Comparison of ENCODE assay signal across 1 cellular context in the genomic region with DNA sequence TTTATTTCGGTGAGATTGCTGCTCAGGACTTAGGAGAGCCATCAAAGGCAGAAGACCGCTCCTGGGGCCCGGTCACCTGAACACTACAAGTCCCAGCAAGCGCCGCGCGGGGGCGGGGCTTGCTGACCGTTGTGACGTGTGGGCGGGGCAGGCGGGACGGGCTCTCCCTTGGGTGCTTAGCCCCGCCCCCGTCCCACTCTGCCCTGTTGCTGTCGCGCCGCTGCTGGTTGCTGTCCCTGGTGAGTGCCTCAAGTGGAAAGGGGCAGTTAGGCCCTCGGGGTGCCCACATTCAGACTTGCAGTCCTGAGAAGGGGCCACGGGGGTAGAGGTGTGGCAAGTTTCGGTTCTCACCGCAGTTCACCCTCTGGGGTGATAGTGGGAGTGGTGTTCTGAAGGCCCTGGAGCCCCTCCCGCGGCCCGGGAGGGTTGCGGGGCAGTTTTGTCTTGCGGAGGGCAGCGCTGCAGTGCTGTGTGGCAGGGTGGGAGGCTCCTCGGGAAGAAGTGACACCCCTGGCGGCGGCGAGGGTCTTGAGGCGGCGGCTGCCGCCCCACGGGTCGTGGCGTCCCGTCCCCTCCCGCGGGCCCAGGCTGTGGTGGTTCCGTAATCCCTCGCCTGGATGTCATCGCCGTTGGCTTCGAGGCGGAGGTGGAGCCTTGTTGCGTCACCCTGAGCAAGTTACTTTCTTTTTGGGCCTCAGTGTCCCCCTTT.
TF ChIP-seq lines count a peak whose summit lies in the region.

A gene with protein sequence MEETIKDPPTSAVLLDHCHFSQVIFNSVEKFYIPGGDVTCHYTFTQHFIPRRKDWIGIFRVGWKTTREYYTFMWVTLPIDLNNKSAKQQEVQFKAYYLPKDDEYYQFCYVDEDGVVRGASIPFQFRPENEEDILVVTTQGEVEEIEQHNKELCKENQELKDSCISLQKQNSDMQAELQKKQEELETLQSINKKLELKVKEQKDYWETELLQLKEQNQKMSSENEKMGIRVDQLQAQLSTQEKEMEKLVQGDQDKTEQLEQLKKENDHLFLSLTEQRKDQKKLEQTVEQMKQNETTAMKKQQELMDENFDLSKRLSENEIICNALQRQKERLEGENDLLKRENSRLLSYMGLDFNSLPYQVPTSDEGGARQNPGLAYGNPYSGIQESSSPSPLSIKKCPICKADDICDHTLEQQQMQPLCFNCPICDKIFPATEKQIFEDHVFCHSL (plus strand): TSS at position 196 of the 709 bp plus-strand sequence. CDS start 10,673 bp downstream, outside the sequence.

TF ChIP-seq in HepG2, 621 proteins besides CTCF, POLR2A, EP300 and RAD21 (continued from another document and continues in another):
- TF ChIP-seq, protein P1, sequence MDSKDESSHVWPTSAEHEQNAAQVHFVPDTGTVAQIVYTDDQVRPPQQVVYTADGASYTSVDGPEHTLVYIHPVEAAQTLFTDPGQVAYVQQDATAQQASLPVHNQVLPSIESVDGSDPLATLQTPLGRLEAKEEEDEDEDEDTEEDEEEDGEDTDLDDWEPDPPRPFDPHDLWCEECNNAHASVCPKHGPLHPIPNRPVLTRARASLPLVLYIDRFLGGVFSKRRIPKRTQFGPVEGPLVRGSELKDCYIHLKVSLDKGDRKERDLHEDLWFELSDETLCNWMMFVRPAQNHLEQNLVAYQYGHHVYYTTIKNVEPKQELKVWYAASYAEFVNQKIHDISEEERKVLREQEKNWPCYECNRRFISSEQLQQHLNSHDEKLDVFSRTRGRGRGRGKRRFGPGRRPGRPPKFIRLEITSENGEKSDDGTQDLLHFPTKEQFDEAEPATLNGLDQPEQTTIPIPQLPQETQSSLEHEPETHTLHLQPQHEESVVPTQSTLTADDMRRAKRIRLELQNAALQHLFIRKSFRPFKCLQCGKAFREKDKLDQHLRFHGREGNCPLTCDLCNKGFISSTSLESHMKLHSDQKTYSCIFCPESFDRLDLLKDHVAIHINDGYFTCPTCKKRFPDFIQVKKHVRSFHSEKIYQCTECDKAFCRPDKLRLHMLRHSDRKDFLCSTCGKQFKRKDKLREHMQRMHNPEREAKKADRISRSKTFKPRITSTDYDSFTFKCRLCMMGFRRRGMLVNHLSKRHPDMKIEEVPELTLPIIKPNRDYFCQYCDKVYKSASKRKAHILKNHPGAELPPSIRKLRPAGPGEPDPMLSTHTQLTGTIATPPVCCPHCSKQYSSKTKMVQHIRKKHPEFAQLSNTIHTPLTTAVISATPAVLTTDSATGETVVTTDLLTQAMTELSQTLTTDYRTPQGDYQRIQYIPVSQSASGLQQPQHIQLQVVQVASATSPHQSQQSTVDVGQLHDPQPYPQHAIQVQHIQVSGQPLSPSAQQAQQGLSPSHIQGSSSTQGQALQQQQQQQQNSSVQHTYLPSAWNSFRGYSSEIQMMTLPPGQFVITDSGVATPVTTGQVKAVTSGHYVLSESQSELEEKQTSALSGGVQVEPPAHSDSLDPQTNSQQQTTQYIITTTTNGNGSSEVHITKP (CRISPR knock-in tag; IDR thresholded peaks at IDR 0.05; ENCODE audit: low read depth): no peak
- TF ChIP-seq, protein P2, sequence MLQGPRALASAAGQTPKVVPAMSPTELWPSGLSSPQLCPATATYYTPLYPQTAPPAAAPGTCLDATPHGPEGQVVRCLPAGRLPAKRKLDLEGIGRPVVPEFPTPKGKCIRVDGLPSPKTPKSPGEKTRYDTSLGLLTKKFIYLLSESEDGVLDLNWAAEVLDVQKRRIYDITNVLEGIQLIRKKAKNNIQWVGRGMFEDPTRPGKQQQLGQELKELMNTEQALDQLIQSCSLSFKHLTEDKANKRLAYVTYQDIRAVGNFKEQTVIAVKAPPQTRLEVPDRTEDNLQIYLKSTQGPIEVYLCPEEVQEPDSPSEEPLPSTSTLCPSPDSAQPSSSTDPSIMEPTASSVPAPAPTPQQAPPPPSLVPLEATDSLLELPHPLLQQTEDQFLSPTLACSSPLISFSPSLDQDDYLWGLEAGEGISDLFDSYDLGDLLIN (CRISPR knock-in tag; IDR thresholded peaks at IDR 0.05; ENCODE audit: borderline replicate concordance): no peak
- TF ChIP-seq ZNF446 (CRISPR knock-in tag; IDR thresholded peaks at IDR 0.05) (no peak), MED1 (CRISPR knock-in tag; IDR thresholded peaks at IDR 0.05) (peak; percentile 17; the same call in 1 of the 2 replicates), MTA3 (CRISPR knock-in tag; IDR thresholded peaks at IDR 0.05) (no peak), SP5 (CRISPR knock-in tag; IDR thresholded peaks at IDR 0.05; ENCODE audit: borderline replicate concordance, low read depth) (peak; percentile 83), RBFOX2 (IDR thresholded peaks at IDR 0.05; ENCODE audit: low read depth, low read length) (peak; percentile 89), MEIS1 (CRISPR knock-in tag; IDR thresholded peaks at IDR 0.05; ENCODE audit: borderline replicate concordance) (peak; percentile 22; the same call in 1 of the 2 replicates), HMG20B (CRISPR knock-in tag; conservative IDR thresholded peaks at IDR 0.05) (no peak), BRD4 (CRISPR knock-in tag; IDR thresholded peaks at IDR 0.05) (peak; percentile 24; the same call in 1 of the 2 replicates), YEATS4 (CRISPR knock-in tag; IDR thresholded peaks at IDR 0.05; ENCODE audit: borderline replicate concordance) (peak; percentile 62; the same call in 1 of the 2 replicates), GABPB1 (CRISPR knock-in tag; IDR thresholded peaks at IDR 0.05) (peak; percentile 87), ZNF34 (CRISPR knock-in tag; IDR thresholded peaks at IDR 0.05; ENCODE audit: borderline replicate concordance) (no peak), ATF7 (IDR thresholded peaks at IDR 0.05) (0 out of 2 replicates have a peak, but pooled peaks have one; percentile 26), ATF7 (CRISPR knock-in tag; IDR thresholded peaks at IDR 0.05) (no peak), RCOR2 (CRISPR knock-in tag; IDR thresholded peaks at IDR 0.05) (no peak), ZNF589 (CRISPR knock-in tag; conservative IDR thresholded peaks at IDR 0.05) (no peak; the same call in 1 of the 2 replicates), RARG (CRISPR knock-in tag; IDR thresholded peaks at IDR 0.05; ENCODE audit: low read depth) (no peak), KAT7 (CRISPR knock-in tag; IDR thresholded peaks at IDR 0.05; ENCODE audit: borderline replicate concordance) (0 out of 2 replicates have a peak, but pooled peaks have one; percentile 43), ETV6 (CRISPR knock-in tag; conservative IDR thresholded peaks at IDR 0.05) (no peak), KDM2A (CRISPR knock-in tag; IDR thresholded peaks at IDR 0.05; ENCODE audit: borderline replicate concordance, low read depth) (peak; percentile 46; the same call in 1 of the 2 replicates), NFYC (CRISPR knock-in tag; IDR thresholded peaks at IDR 0.05) (peak; percentile 36; the same call in 1 of the 2 replicates), SOX6 (IDR thresholded peaks at IDR 0.05) (no peak), SOX6 (CRISPR knock-in tag; IDR thresholded peaks at IDR 0.05) (peak; percentile 54; the same call in 1 of the 2 replicates), RELA (CRISPR knock-in tag; IDR thresholded peaks at IDR 0.05) (no peak), ZNF121 (CRISPR knock-in tag; IDR thresholded peaks at IDR 0.05) (peak; percentile 89), GATA4 (IDR thresholded peaks at IDR 0.05; ENCODE audit: borderline replicate concordance, low read depth) (peak; percentile 57; the same call in 1 of the 2 replicates)
- TF ChIP-seq, protein P3, sequence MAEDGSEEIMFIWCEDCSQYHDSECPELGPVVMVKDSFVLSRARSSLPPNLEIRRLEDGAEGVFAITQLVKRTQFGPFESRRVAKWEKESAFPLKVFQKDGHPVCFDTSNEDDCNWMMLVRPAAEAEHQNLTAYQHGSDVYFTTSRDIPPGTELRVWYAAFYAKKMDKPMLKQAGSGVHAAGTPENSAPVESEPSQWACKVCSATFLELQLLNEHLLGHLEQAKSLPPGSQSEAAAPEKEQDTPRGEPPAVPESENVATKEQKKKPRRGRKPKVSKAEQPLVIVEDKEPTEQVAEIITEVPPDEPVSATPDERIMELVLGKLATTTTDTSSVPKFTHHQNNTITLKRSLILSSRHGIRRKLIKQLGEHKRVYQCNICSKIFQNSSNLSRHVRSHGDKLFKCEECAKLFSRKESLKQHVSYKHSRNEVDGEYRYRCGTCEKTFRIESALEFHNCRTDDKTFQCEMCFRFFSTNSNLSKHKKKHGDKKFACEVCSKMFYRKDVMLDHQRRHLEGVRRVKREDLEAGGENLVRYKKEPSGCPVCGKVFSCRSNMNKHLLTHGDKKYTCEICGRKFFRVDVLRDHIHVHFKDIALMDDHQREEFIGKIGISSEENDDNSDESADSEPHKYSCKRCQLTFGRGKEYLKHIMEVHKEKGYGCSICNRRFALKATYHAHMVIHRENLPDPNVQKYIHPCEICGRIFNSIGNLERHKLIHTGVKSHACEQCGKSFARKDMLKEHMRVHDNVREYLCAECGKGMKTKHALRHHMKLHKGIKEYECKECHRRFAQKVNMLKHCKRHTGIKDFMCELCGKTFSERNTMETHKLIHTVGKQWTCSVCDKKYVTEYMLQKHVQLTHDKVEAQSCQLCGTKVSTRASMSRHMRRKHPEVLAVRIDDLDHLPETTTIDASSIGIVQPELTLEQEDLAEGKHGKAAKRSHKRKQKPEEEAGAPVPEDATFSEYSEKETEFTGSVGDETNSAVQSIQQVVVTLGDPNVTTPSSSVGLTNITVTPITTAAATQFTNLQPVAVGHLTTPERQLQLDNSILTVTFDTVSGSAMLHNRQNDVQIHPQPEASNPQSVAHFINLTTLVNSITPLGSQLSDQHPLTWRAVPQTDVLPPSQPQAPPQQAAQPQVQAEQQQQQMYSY (CRISPR knock-in tag; IDR thresholded peaks at IDR 0.05): no peak
- TF ChIP-seq, protein P4, sequence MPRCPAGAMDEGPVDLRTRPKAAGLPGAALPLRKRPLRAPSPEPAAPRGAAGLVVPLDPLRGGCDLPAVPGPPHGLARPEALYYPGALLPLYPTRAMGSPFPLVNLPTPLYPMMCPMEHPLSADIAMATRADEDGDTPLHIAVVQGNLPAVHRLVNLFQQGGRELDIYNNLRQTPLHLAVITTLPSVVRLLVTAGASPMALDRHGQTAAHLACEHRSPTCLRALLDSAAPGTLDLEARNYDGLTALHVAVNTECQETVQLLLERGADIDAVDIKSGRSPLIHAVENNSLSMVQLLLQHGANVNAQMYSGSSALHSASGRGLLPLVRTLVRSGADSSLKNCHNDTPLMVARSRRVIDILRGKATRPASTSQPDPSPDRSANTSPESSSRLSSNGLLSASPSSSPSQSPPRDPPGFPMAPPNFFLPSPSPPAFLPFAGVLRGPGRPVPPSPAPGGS (CRISPR knock-in tag; IDR thresholded peaks at IDR 0.05): peak; percentile 95
- TF ChIP-seq, protein P5, sequence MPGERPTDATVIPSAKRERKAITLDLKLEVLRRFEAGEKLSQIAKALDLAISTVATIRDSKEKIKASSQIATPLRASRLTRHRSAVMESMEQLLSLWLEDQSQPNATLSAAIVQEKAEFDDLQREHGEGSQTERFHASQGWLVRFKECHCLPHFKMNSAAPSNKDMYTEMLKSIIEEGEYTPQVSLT (CRISPR knock-in tag; IDR thresholded peaks at IDR 0.05; ENCODE audit: borderline replicate concordance, low read depth): no peak
- TF ChIP-seq, protein P6, sequence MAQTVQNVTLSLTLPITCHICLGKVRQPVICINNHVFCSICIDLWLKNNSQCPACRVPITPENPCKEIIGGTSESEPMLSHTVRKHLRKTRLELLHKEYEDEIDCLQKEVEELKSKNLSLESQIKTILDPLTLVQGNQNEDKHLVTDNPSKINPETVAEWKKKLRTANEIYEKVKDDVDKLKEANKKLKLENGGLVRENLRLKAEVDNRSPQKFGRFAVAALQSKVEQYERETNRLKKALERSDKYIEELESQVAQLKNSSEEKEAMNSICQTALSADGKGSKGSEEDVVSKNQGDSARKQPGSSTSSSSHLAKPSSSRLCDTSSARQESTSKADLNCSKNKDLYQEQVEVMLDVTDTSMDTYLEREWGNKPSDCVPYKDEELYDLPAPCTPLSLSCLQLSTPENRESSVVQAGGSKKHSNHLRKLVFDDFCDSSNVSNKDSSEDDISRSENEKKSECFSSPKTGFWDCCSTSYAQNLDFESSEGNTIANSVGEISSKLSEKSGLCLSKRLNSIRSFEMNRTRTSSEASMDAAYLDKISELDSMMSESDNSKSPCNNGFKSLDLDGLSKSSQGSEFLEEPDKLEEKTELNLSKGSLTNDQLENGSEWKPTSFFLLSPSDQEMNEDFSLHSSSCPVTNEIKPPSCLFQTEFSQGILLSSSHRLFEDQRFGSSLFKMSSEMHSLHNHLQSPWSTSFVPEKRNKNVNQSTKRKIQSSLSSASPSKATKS (CRISPR knock-in tag; IDR thresholded peaks at IDR 0.05): no peak
- TF ChIP-seq, protein P7, sequence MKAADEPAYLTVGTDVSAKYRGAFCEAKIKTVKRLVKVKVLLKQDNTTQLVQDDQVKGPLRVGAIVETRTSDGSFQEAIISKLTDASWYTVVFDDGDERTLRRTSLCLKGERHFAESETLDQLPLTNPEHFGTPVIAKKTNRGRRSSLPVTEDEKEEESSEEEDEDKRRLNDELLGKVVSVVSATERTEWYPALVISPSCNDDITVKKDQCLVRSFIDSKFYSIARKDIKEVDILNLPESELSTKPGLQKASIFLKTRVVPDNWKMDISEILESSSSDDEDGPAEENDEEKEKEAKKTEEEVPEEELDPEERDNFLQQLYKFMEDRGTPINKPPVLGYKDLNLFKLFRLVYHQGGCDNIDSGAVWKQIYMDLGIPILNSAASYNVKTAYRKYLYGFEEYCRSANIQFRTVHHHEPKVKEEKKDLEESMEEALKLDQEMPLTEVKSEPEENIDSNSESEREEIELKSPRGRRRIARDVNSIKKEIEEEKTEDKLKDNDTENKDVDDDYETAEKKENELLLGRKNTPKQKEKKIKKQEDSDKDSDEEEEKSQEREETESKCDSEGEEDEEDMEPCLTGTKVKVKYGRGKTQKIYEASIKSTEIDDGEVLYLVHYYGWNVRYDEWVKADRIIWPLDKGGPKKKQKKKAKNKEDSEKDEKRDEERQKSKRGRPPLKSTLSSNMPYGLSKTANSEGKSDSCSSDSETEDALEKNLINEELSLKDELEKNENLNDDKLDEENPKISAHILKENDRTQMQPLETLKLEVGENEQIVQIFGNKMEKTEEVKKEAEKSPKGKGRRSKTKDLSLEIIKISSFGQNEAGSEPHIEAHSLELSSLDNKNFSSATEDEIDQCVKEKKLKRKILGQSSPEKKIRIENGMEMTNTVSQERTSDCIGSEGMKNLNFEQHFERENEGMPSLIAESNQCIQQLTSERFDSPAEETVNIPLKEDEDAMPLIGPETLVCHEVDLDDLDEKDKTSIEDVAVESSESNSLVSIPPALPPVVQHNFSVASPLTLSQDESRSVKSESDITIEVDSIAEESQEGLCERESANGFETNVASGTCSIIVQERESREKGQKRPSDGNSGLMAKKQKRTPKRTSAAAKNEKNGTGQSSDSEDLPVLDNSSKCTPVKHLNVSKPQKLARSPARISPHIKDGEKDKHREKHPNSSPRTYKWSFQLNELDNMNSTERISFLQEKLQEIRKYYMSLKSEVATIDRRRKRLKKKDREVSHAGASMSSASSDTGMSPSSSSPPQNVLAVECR (CRISPR knock-in tag; IDR thresholded peaks at IDR 0.05; ENCODE audit: borderline replicate concordance): peak; percentile 88; the same call in 1 of the 2 replicates
- TF ChIP-seq, protein P8, sequence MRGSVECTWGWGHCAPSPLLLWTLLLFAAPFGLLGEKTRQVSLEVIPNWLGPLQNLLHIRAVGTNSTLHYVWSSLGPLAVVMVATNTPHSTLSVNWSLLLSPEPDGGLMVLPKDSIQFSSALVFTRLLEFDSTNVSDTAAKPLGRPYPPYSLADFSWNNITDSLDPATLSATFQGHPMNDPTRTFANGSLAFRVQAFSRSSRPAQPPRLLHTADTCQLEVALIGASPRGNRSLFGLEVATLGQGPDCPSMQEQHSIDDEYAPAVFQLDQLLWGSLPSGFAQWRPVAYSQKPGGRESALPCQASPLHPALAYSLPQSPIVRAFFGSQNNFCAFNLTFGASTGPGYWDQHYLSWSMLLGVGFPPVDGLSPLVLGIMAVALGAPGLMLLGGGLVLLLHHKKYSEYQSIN (CRISPR knock-in tag; IDR thresholded peaks at IDR 0.05; ENCODE audit: borderline replicate concordance): no peak
- TF ChIP-seq, protein P9, sequence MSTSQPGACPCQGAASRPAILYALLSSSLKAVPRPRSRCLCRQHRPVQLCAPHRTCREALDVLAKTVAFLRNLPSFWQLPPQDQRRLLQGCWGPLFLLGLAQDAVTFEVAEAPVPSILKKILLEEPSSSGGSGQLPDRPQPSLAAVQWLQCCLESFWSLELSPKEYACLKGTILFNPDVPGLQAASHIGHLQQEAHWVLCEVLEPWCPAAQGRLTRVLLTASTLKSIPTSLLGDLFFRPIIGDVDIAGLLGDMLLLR (CRISPR knock-in tag; IDR thresholded peaks at IDR 0.05): peak; percentile 30; the same call in 1 of the 2 replicates
